18 cellular contexts compared by ENCODE assay signal in genomic region chr6:24307881-24308280, GRCh38. TPM values are rescaled to one million over a fixed set of nuclear protein-coding genes. Genes with fewer than 3 reads are reported as not detected.
DNase-seq lines count a peak whose midpoint lies in the region; FAIRE-seq and TF ChIP-seq lines count a peak whose summit lies in the region.
"Had no signal": no experiment of that assay in that cellular context is flagged by ENCODE, and none has a peak within 500 bp of the region (broad histone marks: within the 10 kb centered on the region; RNA-seq: fewer than 3 reads in every experiment).

No MANE protein-coding gene starts in this region.

- POLR2A ChIA-PET in HEK293 (lab: Yijun Ruan, JAX), result interaction anchor here (0.6 to 1.0 kb wide), 2 partner anchors 50 to 81 kb away, joined by 3 to 6 read pairs; partner anchors contain the start of gene DCDC2

- TF ChIP-seq CTCF in HEK293 (tag by site-specific recombination; IDR thresholded peaks at IDR 0.05) (no peak), astrocyte of the spinal cord (IDR thresholded peaks at IDR 0.05; ENCODE audit: low read depth, low read length) (no peak), kidney (IDR thresholded peaks at IDR 0.05; ENCODE audit: borderline replicate concordance, extremely low read depth, insufficient read depth) (no peak)

- no peak overlapping the region for H3K9ac ChIP-seq in kidney (ENCODE audit: low read length in 2 of 2)

- no peak overlapping the region for H3K27ac ChIP-seq in HEK293 (ENCODE audit: extremely low read depth, low read depth, low read length)
- peak overlapping the region in 1 of 2 donors; percentile 32 for H3K27ac ChIP-seq in kidney (ENCODE audit: low read depth in 2 of 2, low read length in 2 of 2)
- H3K27ac ChIP-seq: breast epithelium, HL-60, prostate gland had no signal

- no peaks in the 10 kb centered on the region for H3K36me3 ChIP-seq in HEK293 (ENCODE audit: control insufficient read depth in 2 of 2, insufficient read depth in 1 of 2, low read length in 2 of 2)
- no peaks in the 10 kb centered on the region for H3K36me3 ChIP-seq in kidney (ENCODE audit: control insufficient read depth in 1 of 2, insufficient read depth in 2 of 2, low read length in 2 of 2)
- H3K36me3 ChIP-seq: breast epithelium, prostate gland had no signal

- CTCF ChIA-PET in HEK293 (lab: Yijun Ruan, JAX), result interaction anchor here (1.1 to 1.2 kb wide), 2 partner anchors 52 to 94 kb away, joined by 3 to 5 read pairs; no protein-coding TSS in a partner anchor

- no peak for FAIRE-seq in kidney (lab: Jason Lieb, UNC)

- no peaks in the 10 kb centered on the region for H3K4me1 ChIP-seq in HEK293 (ENCODE audit: control insufficient read depth, insufficient read depth, low read length)
- H3K4me1 ChIP-seq in kidney (ENCODE audit: control insufficient read depth in 1 of 2, insufficient read depth in 1 of 2, low read depth in 1 of 2, low read length in 2 of 2), result peaks cover 2 to 10% of the 10 kb centered on the region in 2 donors
- H3K4me1 ChIP-seq: breast epithelium, prostate gland had no signal

- intact Hi-C loops in kidney (cut with DNase I), result no loop called here

- in situ Hi-C loops in astrocyte of the spinal cord (cut with HindIII; ENCODE audit: low sequenced_read_pairs), result no loop called here

- H3K4me3 ChIP-seq in HEK293 (ENCODE audit: low read depth, low read length) (no peak overlapping the region), astrocyte of the spinal cord (ENCODE audit: low read depth, low read length) (no peak overlapping the region), kidney (ENCODE audit: low read length in 2 of 2) (no peak overlapping the region)
- H3K4me3 ChIP-seq: breast epithelium, prostate gland, smooth muscle cell had no signal

- peak; percentile 33 for DNase-seq in astrocyte of the spinal cord (ENCODE audit: low read depth, low spot score)
- DNase-seq in kidney glomerular epithelial cell (lab: John Stamatoyannopoulos, UW), result peak; percentile 88
- peak; percentile 40 for DNase-seq in retina
- DNase-seq in NCI-H2171 treated with DMSO at 0.1 percent for 48 hours (lab: John Stamatoyannopoulos, UW), result no peak
- no peak for DNase-seq in ureter (ENCODE audit: low spot score)
- no peak for DNase-seq in kidney
- DNase-seq in DMS79 treated with DMSO at 0.1 percent for 48 hours (lab: John Stamatoyannopoulos, UW), result no peak
- DNase-seq: activated naive CD8-positive, alpha-beta T cell treated with anti-CD3 and anti-CD28 coated beads for 36 hours; naive thymus-derived CD4-positive, alpha-beta T cell; NCI-H2171; NCI-H526; Right ventricle myocardium superior; SW 1271 had no signal

- H3K9me3 ChIP-seq in HEK293 (ENCODE audit: control insufficient read depth, insufficient read depth, low read depth, low read length) (no peaks in the 10 kb centered on the region), kidney (ENCODE audit: control insufficient read depth in 1 of 2, low read length in 2 of 2) (peaks cover 0 to 8% of the 10 kb centered on the region in 2 donors)
- H3K9me3 ChIP-seq: prostate gland had no signal

TF ChIP-seq in HEK293, 187 proteins besides CTCF, POLR2A, EP300 and RAD21:
- TF ChIP-seq ZNF274 (IDR thresholded peaks at IDR 0.05; ENCODE audit: low read length) (no peak), ZNF274 (tag by site-specific recombination; IDR thresholded peaks at IDR 0.05; ENCODE audit: borderline replicate concordance) (no peak), ZIC2 (tag by site-specific recombination; IDR thresholded peaks at IDR 0.05) (0 out of 2 replicates have a peak, but pooled peaks have one; percentile 18), ZNF398 (tag by site-specific recombination; IDR thresholded peaks at IDR 0.05) (no peak)
- TF ChIP-seq, protein P1, sequence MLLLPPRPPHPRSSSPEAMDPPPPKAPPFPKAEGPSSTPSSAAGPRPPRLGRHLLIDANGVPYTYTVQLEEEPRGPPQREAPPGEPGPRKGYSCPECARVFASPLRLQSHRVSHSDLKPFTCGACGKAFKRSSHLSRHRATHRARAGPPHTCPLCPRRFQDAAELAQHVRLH (tag by site-specific recombination; IDR thresholded peaks at IDR 0.05), result no peak

RNA-seq across cellular contexts. Expression of gene DCDC2, which starts 50.0 kb away (rescaled TPM):
- 15.2 TPM for total RNA-seq in ureter
- 110 TPM for total RNA-seq in kidney
- 22.1 TPM for polyA plus RNA-seq in kidney (ENCODE audit: insufficient read depth, low read depth, low replicate concordance)
- total RNA-seq: Right ventricle myocardium superior, smooth muscle cell had no signal
- polyA plus RNA-seq: naive thymus-derived CD4-positive, alpha-beta T cell; smooth muscle cell had no signal

Comparison
In these comparisons a context has a peak if more than half of its experiments do, and no peak if none do; other contexts are left out.
1. DNase-seq: peak in astrocyte of the spinal cord (single experiment), kidney glomerular epithelial cell (single experiment) and retina (single experiment); none in NCI-H2171 treated with DMSO at 0.1 percent for 48 hours (single experiment), ureter (single experiment), kidney (single experiment) and DMS79 treated with DMSO at 0.1 percent for 48 hours (single experiment).